ENCODE assay signal across 16 cellular contexts in genomic region chr22:46609724-46610161, GRCh38. TPM values are rescaled to one million over a fixed set of nuclear protein-coding genes. Genes with fewer than 3 reads are reported as not detected.
DNase-seq lines count a peak whose midpoint lies in the region; ATAC-seq, FAIRE-seq and TF ChIP-seq lines count a peak whose summit lies in the region.
"Had no signal": no experiment of that assay in that cellular context is flagged by ENCODE, and none has a peak within 500 bp of the region (broad histone marks: within the 10 kb centered on the region; RNA-seq: fewer than 3 reads in every experiment).

No MANE protein-coding gene starts in this region.

- H2BK15ac ChIP-seq in neuronal stem cell (ENCODE audit: low read length) = peak overlapping the region; percentile 66

- H2BK120ac ChIP-seq in neuronal stem cell (ENCODE audit: low read depth, low read length) = peak overlapping the region; percentile 57

- no peak for FAIRE-seq in small intestine (lab: Jason Lieb, UNC)
- FAIRE-seq: GM18507 had no signal

- no peak overlapping the region for H3K4me3 ChIP-seq in neuronal stem cell (ENCODE audit: low read length in 2 of 2)
- no peak overlapping the region for H3K4me3 ChIP-seq in small intestine (ENCODE audit: low read depth in 1 of 2, low read length in 2 of 2)
- H3K4me3 ChIP-seq: SJCRH30 had no signal

- no peak overlapping the region for H2AFZ ChIP-seq in neuronal stem cell (ENCODE audit: low read length)

- peaks cover 45% of the 10 kb centered on the region for H3K4me1 Mint-ChIP-seq in Calu3 (ENCODE audit: low read depth, unreplicated experiment)
- H3K4me1 Mint-ChIP-seq in stimulated activated memory B cell treated with anti-CD40 and anti-IgM and Interleukin-4, amounts not matched to agents 10 μg/mL and 1 μg/mL and 100 μg/mL, for 72 hours = peaks cover 43% of the 10 kb centered on the region

- peak overlapping the region; percentile 43 for H4K8ac ChIP-seq in neuronal stem cell (ENCODE audit: low read depth, low read length)

- peak overlapping the region; percentile 83 for H3K27ac Mint-ChIP-seq in Calu3 (ENCODE audit: unreplicated experiment)
- H3K27ac Mint-ChIP-seq in stimulated activated memory B cell treated with anti-CD40 and anti-IgM and Interleukin-4, amounts not matched to agents 10 μg/mL and 1 μg/mL and 100 μg/mL, for 72 hours = no peak overlapping the region

- no peaks in the 10 kb centered on the region for H3K27me3 Mint-ChIP-seq in Calu3 (ENCODE audit: unreplicated experiment)
- H3K27me3 Mint-ChIP-seq in stimulated activated memory B cell treated with anti-CD40 and anti-IgM and Interleukin-4, amounts not matched to agents 10 μg/mL and 1 μg/mL and 100 μg/mL, for 72 hours = no peaks in the 10 kb centered on the region
- H3K27me3 Mint-ChIP-seq: IgD-negative memory B cell had no signal

- H3K9me3 Mint-ChIP-seq in Calu3 (ENCODE audit: low read depth, unreplicated experiment) = no peaks in the 10 kb centered on the region
- H3K9me3 Mint-ChIP-seq in stimulated activated memory B cell treated with anti-CD40 and anti-IgM and Interleukin-4, amounts not matched to agents 10 μg/mL and 1 μg/mL and 100 μg/mL, for 72 hours = no peaks in the 10 kb centered on the region

- H3K27ac ChIP-seq in KOPT-K1 (ENCODE audit: low read depth, low read length, poor library complexity, severe bottlenecking) (peak overlapping the region; percentile 83), foreskin keratinocyte (no peak overlapping the region), neuronal stem cell (replicated peaks; ENCODE audit: low read length) (peak overlapping the region; percentile 54), small intestine (ENCODE audit: low read depth in 1 of 2, low read length in 1 of 2) (no peak overlapping the region)
- H3K27ac ChIP-seq: SJCRH30 had no signal

- DNase-seq in Calu3 (peak; percentile 32), foreskin keratinocyte (no peak), neuronal stem cell (ENCODE audit: low spot score) (no peak), small intestine (no peak)
- DNase-seq: BE2C, H7, NCI-H1436 treated with DMSO at 0.1 percent for 48 hours, NCI-H2081, NCI-H510A treated with DMSO at 0.1 percent for 48 hours, RPMI8226 had no signal

- H2BK5ac ChIP-seq in neuronal stem cell (ENCODE audit: low read length) = peak overlapping the region; percentile 90

- H3K4me2 ChIP-seq in neuronal stem cell (ENCODE audit: insufficient read depth, low read length, poor library complexity, severe bottlenecking) = no peak overlapping the region

- H3K9me3 ChIP-seq in KOPT-K1 (ENCODE audit: insufficient read depth, low read length, poor library complexity, severe bottlenecking) (no peaks in the 10 kb centered on the region), neuronal stem cell (replicated peaks in 1 of 2; ENCODE audit: control insufficient read depth in 2 of 2, insufficient read depth in 1 of 2, low read depth in 1 of 2, low read length in 2 of 2) (no peaks in the 10 kb centered on the region), small intestine (ENCODE audit: control insufficient read depth, low read depth) (no peaks in the 10 kb centered on the region)
- H3K9me3 ChIP-seq: BE2C, SJCRH30 had no signal

- CTCF ChIA-PET in Calu3 (lab: Charles Lee) = interaction anchor here (0.6 to 1.6 kb wide), 7 partner anchors 13 to 164 kb away, joined by 3 to 7 read pairs (median 4); no protein-coding TSS in a partner anchor

- intact Hi-C loops in Calu3 (cut with micrococcal nuclease; ENCODE audit: unreplicated experiment) = loop anchor here (1.0 to 10.0 kb wide), 2 partner anchors 46 to 55 kb away; no protein-coding TSS in a partner anchor

- peak overlapping the region; percentile 5 for H3K23ac ChIP-seq in neuronal stem cell (ENCODE audit: low read depth, low read length, poor library complexity)

- H3K4me1 ChIP-seq in foreskin keratinocyte (no peaks in the 10 kb centered on the region), neuronal stem cell (ENCODE audit: control insufficient read depth in 2 of 2, insufficient read depth in 1 of 2, low read depth in 1 of 2, low read length in 2 of 2) (peaks cover 23 to 31% of the 10 kb centered on the region in 2 donors), small intestine (ENCODE audit: control insufficient read depth in 2 of 2, insufficient read depth in 1 of 2, low read depth in 1 of 2, low read length in 1 of 2) (peaks cover 6 to 11% of the 10 kb centered on the region in 2 donors)

- peak overlapping the region; percentile 56 for H4K91ac ChIP-seq in neuronal stem cell (ENCODE audit: low read depth, low read length, poor library complexity)

- ATAC-seq in foreskin keratinocyte = peak; percentile 10
- ATAC-seq in GM21423 (IDR thresholded peaks at IDR 0.05; ENCODE audit: unreplicated experiment) = no peak
- no peak for ATAC-seq in stimulated activated memory B cell treated with anti-CD40 and anti-IgM and Interleukin-4, amounts not matched to agents 10 μg/mL and 1 μg/mL and 100 μg/mL, for 72 hours

- peak overlapping the region; percentile 93 for H3K4ac ChIP-seq in neuronal stem cell (ENCODE audit: low read length)

- no peak overlapping the region for H3K14ac ChIP-seq in neuronal stem cell (ENCODE audit: low read length)

- BruUV-seq in Calu3 (replicated peaks; lab: Mats Ljungman, UMichigan) = no TSS peak

- peak overlapping the region; percentile 75 for H3K9ac ChIP-seq in neuronal stem cell (ENCODE audit: low read depth, low read length, poor library complexity)

- peaks cover 4% of the 10 kb centered on the region for H3K27me3 ChIP-seq in foreskin keratinocyte
- no peaks in the 10 kb centered on the region for H3K27me3 ChIP-seq in neuronal stem cell (ENCODE audit: control insufficient read depth in 3 of 3, insufficient read depth in 3 of 3, low read depth in 1 of 3, low read length in 3 of 3)
- H3K27me3 ChIP-seq in small intestine (ENCODE audit: control insufficient read depth in 2 of 2, insufficient read depth in 2 of 2, low read length in 2 of 2) = no peaks in the 10 kb centered on the region
- H3K27me3 ChIP-seq: BE2C, SJCRH30 had no signal

- H3K36me3 ChIP-seq in KOPT-K1 (ENCODE audit: insufficient read depth, low read length) (no peaks in the 10 kb centered on the region), neuronal stem cell (replicated peaks in 1 of 2; ENCODE audit: control insufficient read depth in 2 of 2, insufficient read depth in 2 of 2, low read length in 2 of 2) (no peaks in the 10 kb centered on the region), small intestine (ENCODE audit: control insufficient read depth in 2 of 2, insufficient read depth in 2 of 2, low read length in 2 of 2) (no peaks in the 10 kb centered on the region)
- H3K36me3 ChIP-seq: SJCRH30 had no signal

- H3K4me3 Mint-ChIP-seq in Calu3 (ENCODE audit: low read depth, unreplicated experiment) = peak overlapping the region; percentile 12
- no peak overlapping the region for H3K4me3 Mint-ChIP-seq in stimulated activated memory B cell treated with anti-CD40 and anti-IgM and Interleukin-4, amounts not matched to agents 10 μg/mL and 1 μg/mL and 100 μg/mL, for 72 hours

- H3K79me1 ChIP-seq in neuronal stem cell (ENCODE audit: low read depth, low read length) = peaks cover 11% of the 10 kb centered on the region

- H3K18ac ChIP-seq in neuronal stem cell (ENCODE audit: low read length) = peak overlapping the region; percentile 95

- H2AK5ac ChIP-seq in neuronal stem cell (ENCODE audit: low read depth, low read length) = peak overlapping the region; percentile 95

- H3K36me3 Mint-ChIP-seq in Calu3 (ENCODE audit: insufficient read depth, unreplicated experiment) = peaks cover 8% of the 10 kb centered on the region
- H3K36me3 Mint-ChIP-seq in stimulated activated memory B cell treated with anti-CD40 and anti-IgM and Interleukin-4, amounts not matched to agents 10 μg/mL and 1 μg/mL and 100 μg/mL, for 72 hours = no peaks in the 10 kb centered on the region
- H3K36me3 Mint-ChIP-seq: IgD-negative memory B cell had no signal

- WGBS in neuronal stem cell (ENCODE audit: extremely low coverage in 2 of 2, insufficient read length in 2 of 2, insufficient replicate concordance in 1 of 2), 2 donors = no CpG with 5 or more reads among the region's 14 CpGs
- 76 to 87% (median 85%) methylated on average over 14 of the region's 14 CpGs for WGBS in small intestine, 3 donors

- TF ChIP-seq CTCF in Calu3 (IDR thresholded peaks at IDR 0.05; ENCODE audit: unreplicated experiment) = no peak
- no peak for TF ChIP-seq CTCF in foreskin keratinocyte (conservative IDR thresholded peaks at IDR 0.05)

- peak overlapping the region; percentile 24 for H2BK12ac ChIP-seq in neuronal stem cell (ENCODE audit: low read length)

RNA-seq across cellular contexts. Expression of gene GRAMD4, which starts 10.4 kb away (rescaled TPM):
- total RNA-seq in Calu3 (2022) = 61.2 and 63.4 TPM in 2 replicates
- 10.5 and 15.1 TPM in 2 replicates for total RNA-seq in foreskin keratinocyte
- polyA plus RNA-seq in foreskin keratinocyte = 5.5 and 5.9 TPM in 2 replicates
- polyA plus RNA-seq in neuronal stem cell (2013, experiment 1 of 2) = 13.1 TPM
- 11.3 TPM for polyA plus RNA-seq in neuronal stem cell (2013, experiment 2 of 2)
- polyA plus RNA-seq in small intestine = 10 to 100 TPM; 30.5 to 64.9 (median 43.2) TPM

Comparison
In these comparisons a context has a peak if more than half of its experiments do, and no peak if none do; other contexts are left out.
1. H3K27ac ChIP-seq: peak in KOPT-K1 (single experiment) and neuronal stem cell (single experiment); none in foreskin keratinocyte (single experiment) and small intestine (0 of 2).